Comparison of ENCODE assay signal across 8 cellular contexts in genomic region chr9:94156549-94157407, GRCh38.
A peak's percentile ranks its signal among the peaks of the same experiment; 100 is the strongest.
DNase-seq lines count a peak whose midpoint lies in the region; ATAC-seq, FAIRE-seq and TF ChIP-seq lines count a peak whose summit lies in the region.

No MANE protein-coding gene starts in this region.

- H3K9me3 ChIP-seq in pancreas: no peaks in the 10 kb centered on the region

- H3K36me3 ChIP-seq in pancreas: no peaks in the 10 kb centered on the region

- DNase-seq in DMS 273 treated with DMSO at 0.1 percent for 48 hours (lab: John Stamatoyannopoulos, UW) (peak; percentile 17), NCI-H748 (lab: John Stamatoyannopoulos, UW; ENCODE audit: unreplicated experiment) (peak; percentile 90), fibroblast of gingiva (ENCODE audit: low read depth) (peak; percentile 61), pancreas (peak in 4 of 6 donors; percentile 56 to 66 (median 60)), NCI-H524 (lab: John Stamatoyannopoulos, UW) (no peak), HK-2 (ENCODE audit: unreplicated experiment) (no peak)

- no peak overlapping the region for H3K4me3 ChIP-seq in pancreas

- TF ChIP-seq CTCF in pancreas (IDR thresholded peaks at IDR 0.05): no peak

- ATAC-seq in pancreas (peak; percentile 61 to 80 (median 76)), HG02571 (IDR thresholded peaks at IDR 0.05; ENCODE audit: unreplicated experiment) (no peak), HG02798 (IDR thresholded peaks at IDR 0.05; ENCODE audit: poor library complexity, unreplicated experiment) (no peak)

- peak overlapping the region in 3 of 4 donors; percentile 34 to 51 (median 46) for H3K27ac ChIP-seq in pancreas

- intact Hi-C loops in pancreas (cut with DNase I): no loop called here

- 69 to 76% methylated on average over 18 of the region's 18 CpGs for WGBS in pancreas, 2 donors

- FAIRE-seq in pancreas (lab: Jason Lieb, UNC): no peak

- H3K27me3 ChIP-seq in pancreas: no peaks in the 10 kb centered on the region

- no peaks in the 10 kb centered on the region for H3K4me1 ChIP-seq in pancreas

Comparison
In these comparisons a context has a peak if more than half of its experiments do, and no peak if none do; other contexts are left out.
1. DNase-seq: peak in DMS 273 treated with DMSO at 0.1 percent for 48 hours (single experiment), NCI-H748 (single experiment), fibroblast of gingiva (single experiment) and pancreas (4 of 6); none in NCI-H524 (0 of 2) and HK-2 (single experiment).
2. ATAC-seq: peak in pancreas (4 of 4); none in HG02571 (single experiment) and HG02798 (single experiment).